In the genomic region with DNA sequence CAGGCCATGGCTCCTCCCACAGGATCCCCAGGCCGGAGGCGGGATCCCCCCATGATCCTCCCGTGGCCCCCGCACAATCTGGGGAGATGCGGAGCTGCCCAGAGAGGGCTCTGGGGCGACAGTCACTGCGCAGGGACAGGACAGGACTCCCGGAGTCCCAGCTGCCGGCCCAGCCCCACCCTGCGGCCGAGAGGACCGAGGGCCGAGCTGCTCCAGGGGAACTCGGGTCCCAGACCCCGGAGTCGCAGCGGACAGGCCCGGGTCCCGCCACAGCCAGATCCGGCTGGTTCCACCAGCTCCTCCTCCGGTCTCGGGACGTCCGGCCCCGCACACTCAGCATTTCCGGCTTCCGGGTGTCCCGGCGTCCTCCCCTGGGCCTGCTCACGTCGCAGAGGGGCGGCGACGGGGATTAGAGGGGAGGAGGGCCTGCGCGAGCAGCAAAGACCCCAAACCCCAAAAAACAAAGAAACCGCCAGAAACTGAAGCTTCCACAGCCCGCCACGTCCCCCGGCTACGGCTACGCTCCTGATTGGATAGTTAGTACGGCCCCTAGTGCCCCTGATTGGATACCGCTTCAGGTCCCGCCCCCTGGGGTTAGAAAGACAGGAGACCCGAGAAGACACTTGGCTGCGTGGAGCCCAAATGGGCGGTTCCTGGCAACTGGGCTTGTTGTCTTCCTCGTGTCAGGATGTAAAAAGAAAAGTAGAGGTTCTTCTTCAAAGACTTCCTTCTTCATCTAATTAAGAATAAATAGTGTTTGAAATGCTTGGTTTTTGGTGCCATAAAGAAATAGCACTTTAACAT, we compare ENCODE assay signal across 8 cellular contexts. TPM values are rescaled to one million over a fixed set of nuclear protein-coding genes. Genes with fewer than 3 reads are reported as not detected.
DNase-seq lines count a peak whose midpoint lies in the region; ATAC-seq and TF ChIP-seq lines count a peak whose summit lies in the region.

No MANE protein-coding gene starts in this region.

- peaks cover 7% of the 10 kb centered on the region; the same call in 1 of the 2 replicates for H3K9me3 ChIP-seq in AG04450 (ENCODE audit: control insufficient read depth, insufficient read depth, low read length)

- peak overlapping the region; percentile 89 for H3K27ac Mint-ChIP-seq in central memory CD8-positive, alpha-beta T cell (ENCODE audit: low read depth)

- POLR2A ChIA-PET in AG04450 (lab: Yijun Ruan, JAX), result interaction anchor here (0.6 kb wide), 1 partner anchor 1634 kb away, joined by 3 read pairs; no protein-coding TSS in a partner anchor

- peaks cover 18% of the 10 kb centered on the region for H3K4me1 Mint-ChIP-seq in central memory CD8-positive, alpha-beta T cell

- H3K36me3 Mint-ChIP-seq in central memory CD8-positive, alpha-beta T cell (ENCODE audit: insufficient read depth), result peaks cover 8% of the 10 kb centered on the region

- H3K27ac ChIP-seq in AG04450 (ENCODE audit: low read depth, low read length), result peak overlapping the region; percentile 98

- CTCF ChIA-PET in AG04450 (lab: Charles Lee), result no interaction called here

- ATAC-seq in GM18870 (IDR thresholded peaks at IDR 0.05; ENCODE audit: unreplicated experiment), result peak; percentile 93
- peak; percentile 95 for ATAC-seq in HG03108 (IDR thresholded peaks at IDR 0.05; ENCODE audit: unreplicated experiment)
- ATAC-seq in activated CD4-positive, CD25-positive, alpha-beta regulatory T cell treated with anti-CD3 and anti-CD28 coated beads, Interleukin-2, amount 50 U/mL, for 24 hours, result peak; percentile 95
- ATAC-seq in central memory CD8-positive, alpha-beta T cell (replicated peaks; ENCODE audit: extremely low read depth, poor library complexity, severe bottlenecking), result peak; percentile 89
- ATAC-seq in left lobe of liver, result peak; percentile 97

- H3K4me3 Mint-ChIP-seq in central memory CD8-positive, alpha-beta T cell, result peak overlapping the region; percentile 85

- DNase-seq in AG04450 (ENCODE audit: low read depth, low spot score) (peak; percentile 79), NCI-H2227 treated with DMSO at 0.1 percent for 48 hours (lab: John Stamatoyannopoulos, UW) (peak; percentile 83), left lobe of liver (ENCODE audit: low spot score) (peak; percentile 98)
- DNase-seq in central memory CD8-positive, alpha-beta T cell (ENCODE audit: low spot score in 2 of 2), result peak; percentile 86 to 94
- peak; percentile 87 to 89 (median 87) for DNase-seq in stimulated activated CD4-positive, alpha-beta T cell treated with anti-CD3 and anti-CD28 coated beads, TNF-alpha, amount 100 ng/mL, for 4 hours (ENCODE audit: low read depth in 3 of 3)

- H3K9me3 Mint-ChIP-seq in central memory CD8-positive, alpha-beta T cell, result no peaks in the 10 kb centered on the region

- TF ChIP-seq CTCF in AG04450 (IDR thresholded peaks at IDR 0.05; ENCODE audit: low read depth, low read length), result no peak

- H3K27me3 ChIP-seq in AG04450 (ENCODE audit: control insufficient read depth, insufficient read depth, low read length), result no peaks in the 10 kb centered on the region

- peak overlapping the region; percentile 77 for H3K4me3 ChIP-seq in AG04450 (ENCODE audit: low read depth, low read length)

- no peaks in the 10 kb centered on the region for H3K27me3 Mint-ChIP-seq in central memory CD8-positive, alpha-beta T cell

RNA-seq across cellular contexts. Expression of a gene that starts 21.3 kb away (rescaled TPM):
- not detected in 2 replicates for polyA plus RNA-seq in AG04450 (2011; rRNA removed)
- not detected in 2 replicates for polyA minus RNA-seq in AG04450 (2011; rRNA and poly(A)+ RNA removed)
- not detected for total RNA-seq in left lobe of liver

RNA-seq across cellular contexts. Expression of a gene that starts 49.3 kb away (rescaled TPM):
- not detected in 2 replicates for polyA plus RNA-seq in AG04450 (2011; rRNA removed)
- polyA minus RNA-seq in AG04450 (2011; rRNA and poly(A)+ RNA removed), result not detected in 2 replicates
- total RNA-seq in left lobe of liver, result not detected

Comparison
In these comparisons a context has a peak if more than half of its experiments do, and no peak if none do; other contexts are left out.
1. Peak in every context shown above with its lines: DNase-seq, ATAC-seq, H3K4me3 ChIP-seq and H3K27ac ChIP-seq.